In genomic region chr10:117016271-117016670, GRCh38 we compare ENCODE assay signal across 8 cellular contexts.
"Had no signal": no experiment of that assay in that cellular context is flagged by ENCODE, and none has a peak within 500 bp of the region (broad histone marks: within the 10 kb centered on the region; RNA-seq: fewer than 3 reads in every experiment).

No MANE protein-coding gene starts in this region.

- DNase-seq: GDM1, GF-D8 had no signal

- FAIRE-seq: G401.6, GM12878, GM12891, GM12892, GM18507, GM19239 had no signal

- H3K4me3 ChIP-seq: GM12878 had no signal
